9 cellular contexts compared by ENCODE assay signal in the genomic region with DNA sequence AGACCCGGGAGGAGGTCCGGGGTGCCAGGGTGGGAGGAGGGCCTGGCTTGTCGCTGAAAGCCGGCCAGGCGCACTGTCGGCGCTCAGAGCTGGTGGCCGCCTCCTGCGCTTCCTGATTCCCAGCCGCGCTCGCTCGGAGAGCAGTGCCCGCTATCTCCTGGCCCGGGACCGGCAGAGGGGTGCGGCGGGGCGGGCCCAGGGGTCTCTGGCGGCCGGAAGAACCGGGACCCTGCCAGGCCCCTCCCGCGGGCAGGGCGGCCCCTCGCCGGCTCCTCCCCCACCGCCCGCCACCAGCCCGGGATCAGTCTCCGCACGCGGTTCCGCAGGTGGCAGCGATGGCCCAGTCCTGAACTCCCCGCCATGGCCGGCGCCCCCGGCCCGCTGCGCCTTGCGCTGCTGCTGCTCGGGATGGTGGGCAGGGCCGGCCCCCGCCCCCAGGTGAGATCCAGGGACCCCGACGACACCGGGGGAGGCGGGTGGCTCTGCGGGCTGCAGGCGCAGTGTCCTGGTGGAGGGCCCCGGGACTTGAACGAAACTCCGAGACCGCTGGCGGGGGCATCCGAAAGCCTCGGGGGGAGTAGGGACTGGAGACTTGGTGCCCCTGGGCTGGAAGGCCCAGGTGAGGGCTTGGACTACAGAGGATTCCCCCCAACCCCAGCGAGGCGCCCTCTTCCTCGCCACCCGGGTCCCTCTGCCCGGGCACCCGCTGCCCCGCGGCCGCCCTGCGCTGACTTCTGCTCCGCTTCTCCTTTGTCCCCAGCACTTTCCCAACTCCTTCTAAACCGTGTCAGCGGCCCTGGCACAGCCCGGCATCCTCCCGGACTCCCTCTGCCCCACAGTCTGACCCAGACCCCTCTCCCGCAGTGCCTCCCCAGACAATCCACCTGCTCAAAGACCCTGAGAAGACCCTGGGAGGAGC. TPM values are rescaled to one million over a fixed set of nuclear protein-coding genes. Genes with fewer than 3 reads are reported as not detected.
A peak's percentile ranks its signal among the peaks of the same experiment; 100 is the strongest.
DNase-seq lines count a peak whose midpoint lies in the region; ATAC-seq, FAIRE-seq and TF ChIP-seq lines count a peak whose summit lies in the region.
"Had no signal": no experiment of that assay in that cellular context is flagged by ENCODE, and none has a peak within 500 bp of the region (broad histone marks: within the 10 kb centered on the region; RNA-seq: fewer than 3 reads in every experiment).

A gene (plus strand): TSS at position 301 of the 919 bp plus-strand sequence. CDS start 60 bp downstream, at position 361.

- FAIRE-seq in GM12891 (lab: Jason Lieb, UNC) = no peak

- peak in 3 of 4 donors; percentile 15 to 55 (median 49) for ATAC-seq in right lobe of liver

- peaks cover 27% of the 10 kb centered on the region for H3K27me3 Mint-ChIP-seq in activated naive CD4-positive, alpha-beta T cell treated with anti-CD3 and anti-CD28 coated beads for 36 hours (ENCODE audit: low read depth)

- H3K4me3 ChIP-seq in colonic mucosa (peak within 1 kb of the TSS; percentile 9), right lobe of liver (peak within 1 kb of the TSS in 1 of 3 donors; percentile 35), tibial nerve (peak within 1 kb of the TSS in 3 of 4 donors; percentile 10 to 49 (median 24))

- TF ChIP-seq EP300 in tibial nerve (IDR thresholded peaks at IDR 0.05) = no peak

- no peaks in the 10 kb centered on the region for H3K36me3 ChIP-seq in colonic mucosa
- no peaks in the 10 kb centered on the region for H3K36me3 ChIP-seq in right lobe of liver
- no peaks in the 10 kb centered on the region for H3K36me3 ChIP-seq in tibial nerve

- H3K27me3 ChIP-seq in colonic mucosa (peaks cover 16% of the 10 kb centered on the region), right lobe of liver (no peaks in the 10 kb centered on the region), tibial nerve (peaks cover 0 to 39% of the 10 kb centered on the region in 2 donors)

- H3K9ac ChIP-seq in colonic mucosa (ENCODE audit: low read depth in 2 of 2, low read length in 2 of 2) = no peak within 1 kb of the TSS

- CTCF ChIA-PET in activated naive CD4-positive, alpha-beta T cell treated with anti-CD3 and anti-CD28 coated beads for 36 hours (lab: Charles Lee) = interaction anchor here (1.0 kb wide), 1 partner anchor 65 kb away, joined by 3 read pairs; no protein-coding TSS in a partner anchor

- TF ChIP-seq CTCF in colonic mucosa (IDR thresholded peaks at IDR 0.05) = no peak
- no peak for TF ChIP-seq CTCF in right lobe of liver (IDR thresholded peaks at IDR 0.05)
- TF ChIP-seq CTCF in tibial nerve (IDR thresholded peaks at IDR 0.05) = no peak

- no peaks in the 10 kb centered on the region for H3K9me3 Mint-ChIP-seq in activated naive CD4-positive, alpha-beta T cell treated with anti-CD3 and anti-CD28 coated beads for 36 hours

- no peak for DNase-seq in activated naive CD4-positive, alpha-beta T cell treated with anti-CD3 and anti-CD28 coated beads for 36 hours
- DNase-seq in activated naive CD4-positive, alpha-beta T cell (lab: John Stamatoyannopoulos, UW) = no peak
- DNase-seq in colonic mucosa = no peak
- DNase-seq in right lobe of liver = no peak
- DNase-seq in tibial nerve (ENCODE audit: low spot score in 2 of 2) = no peak
- DNase-seq in GM12891 (ENCODE audit: insufficient read length, low spot score) = no peak
- no peak for DNase-seq in NCI-H446 (lab: John Stamatoyannopoulos, UW)
- no peak for DNase-seq in cerebellar nuclear complex (lab: John Stamatoyannopoulos, UW)
- DNase-seq: kidney glomerular epithelial cell had no signal

- H3K4me3 Mint-ChIP-seq in activated naive CD4-positive, alpha-beta T cell treated with anti-CD3 and anti-CD28 coated beads for 36 hours = peak within 1 kb of the TSS; percentile 43

- H3K4me1 ChIP-seq in colonic mucosa (no peaks in the 10 kb centered on the region), right lobe of liver (peaks cover 0 to 7% (median 0%) of the 10 kb centered on the region in 4 donors), tibial nerve (peaks cover 0 to 12% (median 5%) of the 10 kb centered on the region in 4 donors)

- H3K4me1 Mint-ChIP-seq in activated naive CD4-positive, alpha-beta T cell treated with anti-CD3 and anti-CD28 coated beads for 36 hours (ENCODE audit: low read depth) = peaks cover 23% of the 10 kb centered on the region

- TF ChIP-seq POLR2A in right lobe of liver (IDR thresholded peaks at IDR 0.05) (no peak), tibial nerve (IDR thresholded peaks at IDR 0.05) (no peak), GM12891 (IDR thresholded peaks at IDR 0.05; ENCODE audit: low read depth, low read length) (no peak)

- H3K27ac ChIP-seq in colonic mucosa (no peak within 1 kb of the TSS), right lobe of liver (no peak within 1 kb of the TSS), tibial nerve (no peak within 1 kb of the TSS)

- H3K36me3 Mint-ChIP-seq in activated naive CD4-positive, alpha-beta T cell treated with anti-CD3 and anti-CD28 coated beads for 36 hours (ENCODE audit: low read depth) = no peaks in the 10 kb centered on the region

- H3K9me3 ChIP-seq in colonic mucosa (no peaks in the 10 kb centered on the region), right lobe of liver (no peaks in the 10 kb centered on the region), tibial nerve (no peaks in the 10 kb centered on the region)

- 7% methylated on average over 5 of the region's 74 CpGs for WGBS in right lobe of liver (ENCODE audit: insufficient coverage, low coverage, low lambda C conversion rate, missing lambda C conversion rate)
- 4 to 7% methylated on average over 42 to 64 of the region's 74 CpGs for WGBS in tibial nerve, 2 donors

- intact Hi-C loops in activated naive CD4-positive, alpha-beta T cell treated with anti-CD3 and anti-CD28 coated beads for 36 hours (cut with micrococcal nuclease) = loop anchor here (10.0 kb wide), 1 partner anchor 106 kb away; no protein-coding TSS in a partner anchor
- intact Hi-C loops in colonic mucosa (cut with DNase I) = no loop called here
- intact Hi-C loops in right lobe of liver (cut with DNase I) = no loop called here

- no peak within 1 kb of the TSS for H3K27ac Mint-ChIP-seq in activated naive CD4-positive, alpha-beta T cell treated with anti-CD3 and anti-CD28 coated beads for 36 hours

TF ChIP-seq in GM12891, 5 proteins besides CTCF, POLR2A, EP300 and RAD21:
- no peak for TF ChIP-seq TAF1 (IDR thresholded peaks at IDR 0.05; ENCODE audit: low read depth, low read length)
- TF ChIP-seq POU2F2 (IDR thresholded peaks at IDR 0.05; ENCODE audit: low read depth, low read length) = no peak
- no peak for TF ChIP-seq PAX5 (IDR thresholded peaks at IDR 0.05; ENCODE audit: insufficient read depth, low read length, severe bottlenecking)
- TF ChIP-seq POLR2AphosphoS5 (IDR thresholded peaks at IDR 0.05; ENCODE audit: low read depth, low read length) = no peak
- no peak for TF ChIP-seq SPI1 (IDR thresholded peaks at IDR 0.05; ENCODE audit: low read depth, low read length)

RNA-seq across cellular contexts. Expression of the gene that starts here (rescaled TPM):
- under 1 TPM; 0.07 to 0.12 TPM for total RNA-seq in activated naive CD4-positive, alpha-beta T cell treated with anti-CD3 and anti-CD28 coated beads for 36 hours
- not detected for total RNA-seq in colonic mucosa
- not detected for total RNA-seq in right lobe of liver
- 1 to 10 TPM in 2 of 4 donors, under 1 TPM in 2; 0.20 to 4.2 (median 1.3) TPM for total RNA-seq in tibial nerve
- polyA plus RNA-seq in GM12891 (2012; ENCODE audit: low read depth, missing spikeins) = not detected

Comparison
In these comparisons a context has a peak if more than half of its experiments do, and no peak if none do; other contexts are left out.
1. Peak in ATAC-seq in right lobe of liver; RNA of the gene not detected or under 1 TPM.